In the genomic region with DNA sequence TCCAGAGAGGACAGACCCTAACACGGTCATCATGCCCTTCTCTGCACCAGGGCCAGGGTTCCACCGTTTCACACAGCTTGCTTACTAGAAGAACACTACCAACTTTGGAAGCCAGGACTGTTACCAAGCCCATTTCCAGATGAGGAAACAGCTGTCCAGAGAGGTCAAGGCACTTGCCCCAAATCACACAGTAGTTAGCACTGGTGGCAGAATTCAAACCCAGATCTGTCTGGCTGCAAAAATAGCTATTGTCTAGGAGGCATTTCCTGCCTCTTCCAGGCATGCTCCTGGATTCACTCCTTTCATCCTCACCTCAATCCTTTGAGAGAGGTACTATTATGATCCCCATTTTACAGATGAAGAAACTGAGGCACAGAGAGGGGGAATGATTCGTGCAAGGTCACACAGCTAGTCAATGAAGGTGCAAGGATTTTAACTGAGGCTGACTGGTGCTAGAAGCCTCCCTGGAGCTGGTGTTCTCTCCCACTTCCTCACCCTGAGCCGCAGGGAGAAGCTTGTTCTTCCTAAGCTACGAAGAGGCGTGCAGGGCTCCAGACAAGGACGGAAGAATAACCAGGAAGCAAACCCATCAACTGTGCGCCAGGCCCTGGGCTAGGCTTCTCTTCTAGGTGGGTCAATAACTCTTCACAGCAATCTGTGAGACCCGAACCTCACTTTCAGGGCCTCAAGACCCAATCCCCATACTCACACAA, we compare ENCODE assay signal across 11 cellular contexts. TPM values are rescaled to one million over a fixed set of nuclear protein-coding genes. Genes with fewer than 3 reads are reported as not detected.
A peak's percentile ranks its signal among the peaks of the same experiment; 100 is the strongest.
DNase-seq lines count a peak whose midpoint lies in the region; ATAC-seq, FAIRE-seq and TF ChIP-seq lines count a peak whose summit lies in the region.
"Had no signal": no experiment of that assay in that cellular context is flagged by ENCODE, and none has a peak within 500 bp of the region (broad histone marks: within the 10 kb centered on the region; RNA-seq: fewer than 3 reads in every experiment).

No MANE protein-coding gene starts in this region.

- no peaks in the 10 kb centered on the region for H3K9me3 Mint-ChIP-seq in CD8-positive, alpha-beta T cell

- H3K4me1 Mint-ChIP-seq in CD8-positive, alpha-beta T cell (ENCODE audit: low read depth) = peaks cover 88% of the 10 kb centered on the region

- no peak for ATAC-seq in CD8-positive, alpha-beta T cell
- ATAC-seq in psoas muscle (no peak), GM19463 (IDR thresholded peaks at IDR 0.05; ENCODE audit: unreplicated experiment) (no peak)

- peak overlapping the region; percentile 97 for H3K4me3 Mint-ChIP-seq in CD8-positive, alpha-beta T cell

- WGBS in psoas muscle, 3 donors = 79 to 83% (median 81%) methylated on average over 9 of the region's 9 CpGs

- no peaks in the 10 kb centered on the region for H3K27me3 ChIP-seq in CD8-positive, alpha-beta T cell (ENCODE audit: insufficient read depth, low read length)
- H3K27me3 ChIP-seq in bronchial epithelial cell (ENCODE audit: control insufficient read depth, insufficient read depth, low read length) (peaks cover 2% of the 10 kb centered on the region), psoas muscle (ENCODE audit: insufficient read depth in 3 of 3, low read length in 2 of 3) (no peaks in the 10 kb centered on the region)

- no peaks in the 10 kb centered on the region for H3K36me3 ChIP-seq in CD8-positive, alpha-beta T cell (ENCODE audit: insufficient read depth, low read length)
- H3K36me3 ChIP-seq in bronchial epithelial cell (ENCODE audit: control insufficient read depth, insufficient read depth, low read length) (no peaks in the 10 kb centered on the region), psoas muscle (ENCODE audit: insufficient read depth in 1 of 2, low read depth in 1 of 2) (no peaks in the 10 kb centered on the region)

- no peaks in the 10 kb centered on the region for H3K9me3 ChIP-seq in CD8-positive, alpha-beta T cell (ENCODE audit: low read length)
- H3K9me3 ChIP-seq in psoas muscle = no peaks in the 10 kb centered on the region

- peaks cover 73% of the 10 kb centered on the region for H3K4me1 ChIP-seq in CD8-positive, alpha-beta T cell (ENCODE audit: insufficient read depth, low read length)
- peaks cover 11% of the 10 kb centered on the region for H3K4me1 ChIP-seq in psoas muscle

- in situ Hi-C loops in G401 (cut with HindIII; ENCODE audit: low sequenced_read_pairs) = no loop called here

- peak; percentile 18 for FAIRE-seq in bronchial epithelial cell (lab: Jason Lieb, UNC)
- FAIRE-seq: colon had no signal

- peaks cover 31% of the 10 kb centered on the region for H3K36me3 Mint-ChIP-seq in CD8-positive, alpha-beta T cell

- CTCF ChIA-PET in CD8-positive, alpha-beta T cell (lab: Charles Lee) = interaction anchor here (1.1 to 27.7 kb wide), 8 partner anchors 10 to 43 kb away, joined by 3 to 338 read pairs (median 11); no protein-coding TSS in a partner anchor

- TF ChIP-seq CTCF in CD8-positive, alpha-beta T cell (IDR thresholded peaks at IDR 0.05) = no peak
- TF ChIP-seq CTCF in bronchial epithelial cell (IDR thresholded peaks at IDR 0.05; ENCODE audit: insufficient read depth, low read length, severe bottlenecking) (no peak), psoas muscle (IDR thresholded peaks at IDR 0.05) (no peak)

- POLR2A ChIA-PET in CD8-positive, alpha-beta T cell (lab: Charles Lee) = interaction anchor here (1.0 to 14.7 kb wide), 5 partner anchors 14 to 41 kb away, joined by 3 to 326 read pairs (median 37); a partner anchor contains a TSS

- H3K27me3 Mint-ChIP-seq in CD8-positive, alpha-beta T cell (ENCODE audit: low read depth) = no peaks in the 10 kb centered on the region

- H3K4me3 ChIP-seq in CD8-positive, alpha-beta T cell (ENCODE audit: low read depth, low read length) = peak overlapping the region; percentile 87
- H3K4me3 ChIP-seq in Jurkat, Clone E6-1 (ENCODE audit: low read length) = peak overlapping the region; percentile 82
- H3K4me3 ChIP-seq in bronchial epithelial cell (ENCODE audit: low read depth, low read length) (no peak overlapping the region), psoas muscle (peak overlapping the region; percentile 51)
- H3K4me3 ChIP-seq: hepatocyte had no signal

- no peak for DNase-seq in CD8-positive, alpha-beta T cell
- DNase-seq in Jurkat, Clone E6-1 (ENCODE audit: low read depth, low spot score) = no peak
- no peak for DNase-seq in bronchial epithelial cell (ENCODE audit: low read depth)
- DNase-seq in psoas muscle = no peak
- DNase-seq in G401 (ENCODE audit: low spot score) = no peak
- no peak for DNase-seq in NCI-H1048 (lab: John Stamatoyannopoulos, UW)
- DNase-seq: DMS79 treated with DMSO at 0.1 percent for 48 hours, NCI-H2081 treated with DMSO at 0.1 percent for 48 hours had no signal

- intact Hi-C loops in CD8-positive, alpha-beta T cell (cut with DNase I, micrococcal nuclease) = loop anchor here (1.0 to 10.0 kb wide), 6 partner anchors 7 to 1177 kb away; a partner anchor contains a TSS
- intact Hi-C loops in psoas muscle (cut with DNase I) = no loop called here

- peak overlapping the region; percentile 99 for H3K27ac Mint-ChIP-seq in CD8-positive, alpha-beta T cell

- H3K27ac ChIP-seq in CD8-positive, alpha-beta T cell (ENCODE audit: low read depth, low read length) = peak overlapping the region; percentile 78
- no peak overlapping the region for H3K27ac ChIP-seq in psoas muscle
- H3K27ac ChIP-seq: hepatocyte had no signal

RNA-seq across cellular contexts. Expression of a gene that starts 0.6 kb away (rescaled TPM):
- 100 to 1,000 TPM; 629 to 653 TPM for total RNA-seq in CD8-positive, alpha-beta T cell
- polyA plus RNA-seq in Jurkat, Clone E6-1 (2012; ENCODE audit: insufficient read depth, insufficient read length) = 185 TPM
- total RNA-seq in bronchial epithelial cell (under 0.01 TPM in 2 replicates), psoas muscle (10 to 100 TPM in 3 of 4 donors, 1 to 10 TPM in 1; 8.2 to 14.4 (median 13.7) TPM)
- polyA plus RNA-seq in psoas muscle = 10 to 100 TPM in 1 of 3 donors, 1 to 10 TPM in 2; 3.0 to 14.5 (median 4.3) TPM
- 0.18 TPM in 1 of 2 replicates, not detected in the other for total RNA-seq in G401 (2014; rRNA removed; shearing (Covaris generic))

RNA-seq across cellular contexts. Expression of a gene that starts 34.7 kb away (rescaled TPM):
- 1 to 10 TPM; 6.6 to 7.4 TPM for total RNA-seq in CD8-positive, alpha-beta T cell
- polyA plus RNA-seq in Jurkat, Clone E6-1 (2012; ENCODE audit: insufficient read depth, insufficient read length) = not detected
- total RNA-seq in bronchial epithelial cell = not detected in 2 replicates
- not detected for total RNA-seq in psoas muscle
- polyA plus RNA-seq in psoas muscle = under 1 TPM; 0.03 to 0.07 (median 0.04) TPM
- total RNA-seq in G401 (2014; rRNA removed; shearing (Covaris generic)) = 1.2 TPM in 1 of 2 replicates, not detected in the other

Comparison
In these comparisons a context has a peak if more than half of its experiments do, and no peak if none do; other contexts are left out.
1. RNA of a gene that starts 0.6 kb away (total RNA-seq): 629 to 653 TPM in CD8-positive, alpha-beta T cell; 8.2 to 14.4 TPM in psoas muscle, under 0.01 TPM in bronchial epithelial cell and 0.18 TPM in G401; every median in the first group is over 10 times any median in the second.
2. intact Hi-C loops: an anchor here in CD8-positive, alpha-beta T cell (1.0 to 10.0 kb wide); none called in psoas muscle.